ENCODE assay signal across 11 cellular contexts in the genomic region with DNA sequence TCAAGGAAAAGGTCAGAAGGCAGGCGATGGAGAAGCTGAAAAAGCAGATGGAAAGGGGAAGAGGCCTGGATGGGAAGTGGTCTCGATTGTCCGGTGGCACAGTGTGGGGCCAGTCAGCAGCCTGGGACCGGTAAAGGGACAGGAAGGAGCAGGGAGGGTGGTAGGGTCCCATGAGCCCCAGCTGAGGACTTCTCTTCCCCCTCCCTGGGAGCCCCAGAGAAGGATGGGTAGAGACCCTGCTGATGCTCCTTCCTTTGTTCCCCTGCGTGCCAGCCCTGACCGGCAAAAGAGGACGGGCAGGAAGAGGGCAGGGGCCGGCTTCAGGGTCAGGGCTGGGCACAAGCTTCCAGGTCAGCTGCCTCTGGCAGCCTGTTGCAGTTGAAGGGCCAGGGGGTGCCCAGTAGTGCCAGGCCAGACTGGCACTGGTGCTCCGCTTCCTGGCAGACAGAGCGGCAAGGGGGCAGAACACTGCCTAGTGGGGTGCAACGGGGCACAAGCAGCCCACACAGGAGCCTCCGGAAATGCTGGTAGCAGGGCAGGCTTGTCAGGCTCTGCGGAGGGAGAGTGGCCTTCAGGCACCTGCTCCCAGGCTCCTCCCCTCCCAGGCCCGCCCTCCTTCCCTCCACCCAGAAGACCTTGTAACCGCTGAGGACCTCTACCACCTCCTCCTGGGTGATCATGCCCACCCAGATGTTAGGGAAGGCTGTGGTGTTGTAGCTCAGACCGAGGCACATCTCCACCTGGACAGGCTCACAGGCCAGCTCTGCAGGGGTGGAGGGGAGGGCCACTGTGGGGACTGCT. TPM values are rescaled to one million over a fixed set of nuclear protein-coding genes. Genes with fewer than 3 reads are reported as not detected.
DNase-seq lines count a peak whose midpoint lies in the region; ATAC-seq, FAIRE-seq and TF ChIP-seq lines count a peak whose summit lies in the region.
"Had no signal": no experiment of that assay in that cellular context is flagged by ENCODE, and none has a peak within 500 bp of the region (broad histone marks: within the 10 kb centered on the region; RNA-seq: fewer than 3 reads in every experiment).

No MANE protein-coding gene starts in this region.

- peak overlapping the region; percentile 86 for H3K4me2 ChIP-seq in astrocyte (ENCODE audit: low read length)

- no peaks in the 10 kb centered on the region for H3K36me3 ChIP-seq in astrocyte (ENCODE audit: insufficient read depth, low read length)
- H3K36me3 ChIP-seq: colonic mucosa had no signal

- H3K4me1 Mint-ChIP-seq in astrocyte (ENCODE audit: low read depth, unreplicated experiment) (peaks cover 15% of the 10 kb centered on the region), mesothelial cell of epicardium (peaks cover 36% of the 10 kb centered on the region)
- peaks cover 20% of the 10 kb centered on the region for H3K4me1 Mint-ChIP-seq in CD4-positive, alpha-beta T cell (ENCODE audit: low read depth)

- CTCF ChIA-PET in AG04450 (lab: Charles Lee): interaction anchor here (0.6 to 6.4 kb wide), 14 partner anchors 11 to 310 kb away, joined by 3 to 161 read pairs (median 13); a partner anchor contains a TSS
- CTCF ChIA-PET in CD4-positive, alpha-beta T cell (lab: Charles Lee): interaction anchor here (1.0 kb wide), 1 partner anchor 15 kb away, joined by 3 read pairs; no protein-coding TSS in a partner anchor

- peak overlapping the region; percentile 74 for H3K4me3 Mint-ChIP-seq in astrocyte (ENCODE audit: unreplicated experiment)
- peak overlapping the region; percentile 53 for H3K4me3 Mint-ChIP-seq in mesothelial cell of epicardium
- H3K4me3 Mint-ChIP-seq in CD4-positive, alpha-beta T cell: no peak overlapping the region

- H3K79me2 ChIP-seq in astrocyte (ENCODE audit: insufficient read depth, low read length): peaks cover 13% of the 10 kb centered on the region

- peak overlapping the region; percentile 12 for H3K27ac Mint-ChIP-seq in astrocyte (ENCODE audit: unreplicated experiment)
- peak overlapping the region; percentile 23 for H3K27ac Mint-ChIP-seq in mesothelial cell of epicardium
- H3K27ac Mint-ChIP-seq in CD4-positive, alpha-beta T cell: no peak overlapping the region

- TF ChIP-seq CTCF in AG04450 (IDR thresholded peaks at IDR 0.05; ENCODE audit: low read depth, low read length) (no peak), astrocyte (IDR thresholded peaks at IDR 0.05; ENCODE audit: insufficient read depth, low read depth, low read length) (no peak), mesothelial cell of epicardium (IDR thresholded peaks at IDR 0.05; ENCODE audit: unreplicated experiment) (no peak)
- no peak for TF ChIP-seq CTCF in CD4-positive, alpha-beta T cell (IDR thresholded peaks at IDR 0.05)

- H3K9me3 ChIP-seq in AG04450 (ENCODE audit: control insufficient read depth, insufficient read depth, low read length): no peaks in the 10 kb centered on the region
- H3K9me3 ChIP-seq in astrocyte (ENCODE audit: insufficient read depth, low read depth, low read length): no peaks in the 10 kb centered on the region
- no peaks in the 10 kb centered on the region for H3K9me3 ChIP-seq in CD4-positive, alpha-beta T cell (ENCODE audit: control insufficient read depth, low read length)
- H3K9me3 ChIP-seq: colonic mucosa had no signal

- peak overlapping the region; percentile 75 for H3K9ac ChIP-seq in astrocyte (ENCODE audit: low read length)

- peaks cover 2% of the 10 kb centered on the region for H3K9me3 Mint-ChIP-seq in astrocyte (ENCODE audit: unreplicated experiment)
- no peaks in the 10 kb centered on the region for H3K9me3 Mint-ChIP-seq in mesothelial cell of epicardium
- H3K9me3 Mint-ChIP-seq in CD4-positive, alpha-beta T cell: no peaks in the 10 kb centered on the region

- H4K20me1 ChIP-seq in astrocyte (ENCODE audit: insufficient read depth, low read length): peaks cover 9% of the 10 kb centered on the region

- H3K4me3 ChIP-seq in AG04450 (ENCODE audit: low read depth, low read length): peak overlapping the region; percentile 64; the same call in 1 of the 2 replicates
- no peak overlapping the region for H3K4me3 ChIP-seq in astrocyte (ENCODE audit: insufficient read depth, low read depth, low read length)

- no peak overlapping the region for H2AFZ ChIP-seq in astrocyte (ENCODE audit: low read depth, low read length)

- intact Hi-C loops in CD4-positive, alpha-beta T cell (cut with DNase I, micrococcal nuclease): no loop called here

- H3K36me3 Mint-ChIP-seq in astrocyte (ENCODE audit: low read depth, unreplicated experiment) (peaks cover 2% of the 10 kb centered on the region), mesothelial cell of epicardium (peaks cover 3% of the 10 kb centered on the region)
- H3K36me3 Mint-ChIP-seq in CD4-positive, alpha-beta T cell (ENCODE audit: low read depth): peaks cover 6% of the 10 kb centered on the region

- peaks cover 24% of the 10 kb centered on the region for H3K27me3 ChIP-seq in AG04450 (ENCODE audit: control insufficient read depth, insufficient read depth, low read length)
- H3K27me3 ChIP-seq in astrocyte (ENCODE audit: insufficient read depth, low read length): peaks cover 6% of the 10 kb centered on the region
- peaks cover 45% of the 10 kb centered on the region for H3K27me3 ChIP-seq in CD4-positive, alpha-beta T cell (ENCODE audit: control insufficient read depth, insufficient read depth, low read length)

- no peak for ATAC-seq in CD4-positive, alpha-beta T cell (ENCODE audit: poor library complexity)

- FAIRE-seq in astrocyte (lab: Jason Lieb, UNC): no peak
- FAIRE-seq: GM18507 had no signal

- peaks cover 35% of the 10 kb centered on the region for H3K4me1 ChIP-seq in astrocyte (ENCODE audit: insufficient read depth, low read length)

- POLR2A ChIA-PET in AG04450 (lab: Yijun Ruan, JAX): interaction anchor here (1.1 kb wide), 1 partner anchor 19 kb away, joined by 4 read pairs; no protein-coding TSS in a partner anchor
- POLR2A ChIA-PET in CD4-positive, alpha-beta T cell (lab: Charles Lee): no interaction called here

- no peak overlapping the region for H3K27ac ChIP-seq in AG04450 (ENCODE audit: low read depth, low read length)
- H3K27ac ChIP-seq in astrocyte (ENCODE audit: low read depth, low read length): no peak overlapping the region
- H3K27ac ChIP-seq in CD4-positive, alpha-beta T cell (ENCODE audit: low read depth, low read length): no peak overlapping the region

- H3K27me3 Mint-ChIP-seq in astrocyte (ENCODE audit: low read depth, unreplicated experiment) (peaks cover 41% of the 10 kb centered on the region), mesothelial cell of epicardium (ENCODE audit: low read depth) (peaks cover 52% of the 10 kb centered on the region)
- peaks cover 59% of the 10 kb centered on the region for H3K27me3 Mint-ChIP-seq in CD4-positive, alpha-beta T cell

- DNase-seq in AG04450 (ENCODE audit: low read depth, low spot score): no peak
- no peak for DNase-seq in astrocyte (ENCODE audit: low read depth)
- no peak for DNase-seq in mesothelial cell of epicardium (ENCODE audit: low spot score in 2 of 2, unreplicated experiment in 2 of 2)
- no peak for DNase-seq in CD4-positive, alpha-beta T cell
- DNase-seq in T1000 (lab: John Stamatoyannopoulos, UW): no peak
- no peak for DNase-seq in amniotic stem cell (lab: John Stamatoyannopoulos, UW)
- DNase-seq: activated CD8-positive, alpha-beta memory T cell treated with anti-CD3 and anti-CD28 coated beads for 24 hours had no signal

RNA-seq across cellular contexts. Expression of a gene that starts 0.7 kb away (rescaled TPM):
- polyA plus RNA-seq in AG04450 (2011; rRNA removed): 8.3 and 10.9 TPM in 2 replicates
- polyA minus RNA-seq in AG04450 (2011; rRNA and poly(A)+ RNA removed): 4.3 and 4.9 TPM in 2 replicates
- total RNA-seq in astrocyte (5.6 and 6.3 TPM in 2 replicates), mesothelial cell of epicardium (24.1 to 25.0 TPM (median 24.4 TPM) in 3 replicates)
- total RNA-seq in CD4-positive, alpha-beta T cell: not detected

RNA-seq across cellular contexts. Expression of a gene that starts 5.1 kb away (rescaled TPM):
- polyA plus RNA-seq in AG04450 (2011; rRNA removed): not detected in 2 replicates
- polyA minus RNA-seq in AG04450 (2011; rRNA and poly(A)+ RNA removed): not detected in 2 replicates
- not detected in 2 replicates for total RNA-seq in astrocyte
- total RNA-seq in mesothelial cell of epicardium: not detected in 3 replicates
- total RNA-seq in CD4-positive, alpha-beta T cell: not detected
- total RNA-seq: colonic mucosa, RPMI7951 had no signal
- polyA plus RNA-seq: BJ had no signal

RNA-seq across cellular contexts. Expression of a gene that starts 7.1 kb away (rescaled TPM):
- polyA plus RNA-seq in AG04450 (2011; rRNA removed): 27.1 and 35.3 TPM in 2 replicates
- polyA minus RNA-seq in AG04450 (2011; rRNA and poly(A)+ RNA removed): 38.4 and 59.5 TPM in 2 replicates
- total RNA-seq in astrocyte (31.8 and 33.3 TPM in 2 replicates), mesothelial cell of epicardium (36.1 to 37.1 TPM (median 36.2 TPM) in 3 replicates)
- 10 to 100 TPM; 18.3 to 20.5 TPM for total RNA-seq in CD4-positive, alpha-beta T cell

RNA-seq across cellular contexts. Expression of a gene that starts 24.5 kb away (rescaled TPM):
- 41.9 and 53.4 TPM in 2 replicates for polyA plus RNA-seq in AG04450 (2011; rRNA removed)
- 33.6 and 38.8 TPM in 2 replicates for polyA minus RNA-seq in AG04450 (2011; rRNA and poly(A)+ RNA removed)
- 188 and 213 TPM in 2 replicates for total RNA-seq in astrocyte
- total RNA-seq in mesothelial cell of epicardium: 25.9 to 28.2 TPM (median 26.7 TPM) in 3 replicates
- 10 to 100 TPM; 16.0 to 16.5 TPM for total RNA-seq in CD4-positive, alpha-beta T cell

RNA-seq across cellular contexts. Expression of a gene that starts 40.1 kb away (rescaled TPM):
- 0.32 and 0.46 TPM in 2 replicates for polyA plus RNA-seq in AG04450 (2011; rRNA removed)
- 0.35 and 1.0 TPM in 2 replicates for polyA minus RNA-seq in AG04450 (2011; rRNA and poly(A)+ RNA removed)
- total RNA-seq in astrocyte (6.5 and 6.7 TPM in 2 replicates), mesothelial cell of epicardium (12.4 to 13.2 TPM (median 13.1 TPM) in 3 replicates)
- 1 to 10 TPM; 2.0 to 2.6 TPM for total RNA-seq in CD4-positive, alpha-beta T cell
